ENCODE assay signal across 20 cellular contexts in the genomic region with DNA sequence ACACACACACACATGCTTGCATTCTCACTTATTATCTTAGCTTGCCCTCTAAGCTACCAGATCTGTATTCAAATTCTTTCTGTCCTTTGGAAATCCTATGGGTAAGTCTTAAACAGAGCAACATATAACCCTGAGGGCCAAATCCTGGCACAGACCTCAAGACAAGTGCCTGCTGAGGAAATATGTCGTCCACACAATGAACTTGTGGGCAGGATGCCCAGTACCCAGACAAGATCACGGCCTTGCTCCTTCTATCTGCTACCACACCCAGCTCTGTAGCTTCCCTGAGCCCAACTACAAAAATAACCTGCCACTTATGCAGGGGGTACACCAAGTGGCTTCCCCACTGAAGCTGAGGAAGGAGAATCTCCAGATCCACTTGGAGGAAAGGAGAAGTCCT. TPM values are rescaled to one million over a fixed set of nuclear protein-coding genes. Genes with fewer than 3 reads are reported as not detected.
"Had no signal": no experiment of that assay in that cellular context is flagged by ENCODE, and none has a peak within 500 bp of the region (broad histone marks: within the 10 kb centered on the region; RNA-seq: fewer than 3 reads in every experiment).

No MANE protein-coding gene starts in this region.

- ATAC-seq: activated CD4-positive, CD25-positive, alpha-beta regulatory T cell treated with anti-CD3 and anti-CD28 coated beads, Interleukin-2, amount 50 U/mL, for 24 hours; mucosa of descending colon; naive thymus-derived CD8-positive, alpha-beta T cell; sciatic nerve; stimulated activated effector memory CD8-positive, alpha-beta T cell treated with anti-CD3 and anti-CD28 coated beads, Interleukin-12 subunit alpha, Interleukin-12 subunit beta, amount 100 ng/mL, for 72 hours had no signal

- H3K36me3 ChIP-seq: stomach had no signal

- H3K4me3 ChIP-seq: mucosa of descending colon, stomach had no signal

- FAIRE-seq: astrocyte had no signal

- H3K27ac ChIP-seq: stomach had no signal

- H3K27me3 ChIP-seq: stomach had no signal

- H3K9me3 ChIP-seq: stomach had no signal

- DNase-seq: activated CD8-positive, alpha-beta memory T cell treated with anti-CD3 and anti-CD28 coated beads for 24 hours; activated CD8-positive, alpha-beta memory T cell treated with anti-CD3 and anti-CD28 coated beads, Interleukin-2, amount 50 U/mL, for 48 hours; activated effector memory CD4-positive, alpha-beta T cell treated with Interleukin-2 at 50 U/mL for 16 hours; activated naive CD4-positive, alpha-beta T cell treated with anti-CD3 and anti-CD28 coated beads, Interleukin-2, amount 50 U/mL, for 16 hours; activated T-cell treated with anti-CD3 and anti-CD28 coated beads, Interleukin-2, amount 50 U/mL, for 48 hours; effector memory CD4-positive, alpha-beta T cell; foreskin melanocyte; glutamatergic neuron; hippocampal formation; islet precursor cell; naive thymus-derived CD8-positive, alpha-beta T cell; stimulated activated CD4-positive, alpha-beta T cell treated with anti-CD3 and anti-CD28 coated beads, Interleukin-4, amount 100 ng/mL, for 24 hours; stomach had no signal

RNA-seq across cellular contexts. Expression of a gene that starts 37.3 kb away (rescaled TPM):
- total RNA-seq: fibroblast of lung; naive thymus-derived CD8-positive, alpha-beta T cell; osteocyte had no signal
- polyA plus RNA-seq: fibroblast of lung; naive thymus-derived CD8-positive, alpha-beta T cell had no signal
